8 cellular contexts compared by ENCODE assay signal in the genomic region with DNA sequence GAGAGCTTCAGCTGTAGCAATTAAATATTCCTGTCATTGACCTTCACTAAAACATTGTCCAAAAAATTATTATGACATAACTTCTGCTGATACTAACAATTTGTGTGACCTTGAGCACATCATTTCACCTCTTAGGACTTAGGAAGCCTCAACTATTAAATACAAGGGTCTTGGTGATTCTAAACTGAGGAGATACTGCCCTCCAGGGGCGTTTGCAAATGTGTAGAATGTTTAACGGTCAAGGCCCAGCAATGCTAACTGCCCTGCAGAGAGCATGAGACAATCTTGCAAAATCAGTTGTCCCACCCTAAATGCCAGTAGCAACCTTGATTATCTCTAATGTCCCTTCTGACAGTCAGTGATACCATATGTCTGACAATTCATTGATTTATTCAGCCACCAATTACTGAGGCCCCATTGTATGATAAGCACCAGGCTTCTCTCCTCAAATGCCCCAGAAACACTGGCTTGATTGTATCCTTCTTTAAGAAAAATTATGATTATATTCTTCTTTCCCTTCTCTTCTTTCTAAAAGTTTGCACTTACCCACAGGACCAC.
DNase-seq lines count a peak whose midpoint lies in the region; ATAC-seq, FAIRE-seq and TF ChIP-seq lines count a peak whose summit lies in the region.

No MANE protein-coding gene starts in this region.

- no peaks in the 10 kb centered on the region for H3K36me3 ChIP-seq in SJCRH30

- DNase-seq in HCEC 1CT, result peak; percentile 12
- peak; percentile 18 to 65 for DNase-seq in SJCRH30
- peak; percentile 14 to 54 for DNase-seq in hippocampal formation (lab: John Stamatoyannopoulos, UW)
- DNase-seq in GM12892 (ENCODE audit: insufficient read length), result no peak
- DNase-seq in immature natural killer cell, result no peak
- no peak for DNase-seq in left colon

- H3K36me3 Mint-ChIP-seq in immature natural killer cell, result no peaks in the 10 kb centered on the region
- no peaks in the 10 kb centered on the region for H3K36me3 Mint-ChIP-seq in stimulated activated memory B cell treated with anti-CD40 and anti-IgM and Interleukin-4, amounts not matched to agents 10 μg/mL and 1 μg/mL and 100 μg/mL, for 72 hours

- no peak for TF ChIP-seq POLR2A in GM12892 (IDR thresholded peaks at IDR 0.05; ENCODE audit: low read depth, low read length)

- H3K27me3 Mint-ChIP-seq in immature natural killer cell (ENCODE audit: low read depth in 3 of 3), result peaks cover 1 to 5% (median 2%) of the 10 kb centered on the region in 3 donors
- no peaks in the 10 kb centered on the region for H3K27me3 Mint-ChIP-seq in stimulated activated memory B cell treated with anti-CD40 and anti-IgM and Interleukin-4, amounts not matched to agents 10 μg/mL and 1 μg/mL and 100 μg/mL, for 72 hours

- H3K27ac ChIP-seq in C4-2B, result no peak overlapping the region
- H3K27ac ChIP-seq in SJCRH30, result no peak overlapping the region

- H3K4me3 ChIP-seq in SJCRH30, result no peak overlapping the region

- intact Hi-C loops in left colon (cut with DNase I, micrococcal nuclease), result loop anchor here in 1 of 2 donors (10.0 kb wide), 1 partner anchor 289 kb away; no protein-coding TSS in a partner anchor

- no peaks in the 10 kb centered on the region for H3K9me3 Mint-ChIP-seq in immature natural killer cell
- peaks cover 4% of the 10 kb centered on the region for H3K9me3 Mint-ChIP-seq in stimulated activated memory B cell treated with anti-CD40 and anti-IgM and Interleukin-4, amounts not matched to agents 10 μg/mL and 1 μg/mL and 100 μg/mL, for 72 hours

- no peaks in the 10 kb centered on the region; the same call in 1 of the 2 replicates for H3K27me3 ChIP-seq in SJCRH30

- peak; percentile 37 for TF ChIP-seq CTCF in C4-2B (conservative IDR thresholded peaks at IDR 0.05)

- H3K9me3 ChIP-seq in SJCRH30 (replicated peaks), result no peaks in the 10 kb centered on the region

- no peak for ATAC-seq in stimulated activated memory B cell treated with anti-CD40 and anti-IgM and Interleukin-4, amounts not matched to agents 10 μg/mL and 1 μg/mL and 100 μg/mL, for 72 hours
- ATAC-seq in left colon, result no peak

- H3K4me3 Mint-ChIP-seq in immature natural killer cell, result no peak overlapping the region
- no peak overlapping the region for H3K4me3 Mint-ChIP-seq in stimulated activated memory B cell treated with anti-CD40 and anti-IgM and Interleukin-4, amounts not matched to agents 10 μg/mL and 1 μg/mL and 100 μg/mL, for 72 hours

- no peak for FAIRE-seq in GM12892 (lab: Jason Lieb, UNC)

- no peak overlapping the region for H3K27ac Mint-ChIP-seq in immature natural killer cell
- no peak overlapping the region for H3K27ac Mint-ChIP-seq in stimulated activated memory B cell treated with anti-CD40 and anti-IgM and Interleukin-4, amounts not matched to agents 10 μg/mL and 1 μg/mL and 100 μg/mL, for 72 hours

- H3K4me1 Mint-ChIP-seq in immature natural killer cell, result no peaks in the 10 kb centered on the region
- no peaks in the 10 kb centered on the region for H3K4me1 Mint-ChIP-seq in stimulated activated memory B cell treated with anti-CD40 and anti-IgM and Interleukin-4, amounts not matched to agents 10 μg/mL and 1 μg/mL and 100 μg/mL, for 72 hours

- H3K4me1 ChIP-seq in SJCRH30, result no peaks in the 10 kb centered on the region

Comparison
In these comparisons a context has a peak if more than half of its experiments do, and no peak if none do; other contexts are left out.
1. DNase-seq: peak in HCEC 1CT (single experiment), SJCRH30 (2 of 2) and hippocampal formation (2 of 2); none in GM12892 (single experiment), immature natural killer cell (0 of 3) and left colon (0 of 2).